ENCODE assay signal across 9 cellular contexts in the genomic region with DNA sequence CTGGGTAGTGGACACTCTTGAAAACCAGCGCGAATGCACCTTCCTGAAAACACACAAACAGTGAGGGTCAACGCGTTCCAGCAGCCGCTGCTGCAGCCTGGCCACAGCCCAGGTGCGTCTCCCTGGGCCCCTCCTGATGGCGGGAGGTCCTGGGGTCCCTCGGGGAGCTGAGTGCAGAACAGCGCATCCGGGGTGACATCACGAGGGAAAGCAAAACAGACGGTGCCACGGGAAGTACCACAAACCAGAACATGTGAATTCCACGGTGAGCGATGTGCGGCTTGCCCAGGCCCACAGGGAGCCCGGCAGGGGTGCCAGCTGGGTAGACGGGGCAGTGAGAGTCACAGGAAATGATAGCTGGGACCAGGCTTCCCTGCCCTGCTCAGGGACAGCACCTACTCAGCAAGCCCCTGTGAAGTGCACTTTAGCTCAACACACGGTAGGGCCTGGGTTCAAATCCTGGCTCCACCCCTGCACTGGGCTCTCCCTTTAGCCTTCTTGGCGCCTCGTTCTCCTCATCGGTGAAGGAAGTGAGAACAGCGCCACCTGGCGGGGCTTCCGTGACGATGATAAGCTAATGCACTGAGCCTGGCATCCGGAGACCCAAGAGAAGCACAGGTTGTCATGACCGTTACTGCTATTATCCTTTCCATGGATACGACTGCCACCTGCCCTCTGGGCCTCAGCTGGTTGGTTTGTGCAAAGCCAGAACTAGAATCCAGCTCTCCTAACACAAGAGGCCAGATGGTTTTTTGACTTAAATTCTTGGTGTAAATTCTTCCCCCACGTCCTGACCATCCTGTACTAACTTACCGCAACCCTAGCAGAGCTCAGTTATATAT. TPM values are rescaled to one million over a fixed set of nuclear protein-coding genes. Genes with fewer than 3 reads are reported as not detected.
A peak's percentile ranks its signal among the peaks of the same experiment; 100 is the strongest.
DNase-seq lines count a peak whose midpoint lies in the region; ATAC-seq, FAIRE-seq and TF ChIP-seq lines count a peak whose summit lies in the region.
"Had no signal": no experiment of that assay in that cellular context is flagged by ENCODE, and none has a peak within 500 bp of the region (broad histone marks: within the 10 kb centered on the region; RNA-seq: fewer than 3 reads in every experiment).

No MANE protein-coding gene starts in this region.

- H3K27me3 Mint-ChIP-seq in central memory CD8-positive, alpha-beta T cell: peaks cover 8% of the 10 kb centered on the region

- H3K9me3 Mint-ChIP-seq in central memory CD8-positive, alpha-beta T cell: no peaks in the 10 kb centered on the region
- H3K9me3 Mint-ChIP-seq: stimulated activated naive CD8-positive, alpha-beta T cell treated with anti-CD3 and anti-CD28 coated beads, Interleukin-15, Interleukin-2, amounts not matched to agents 100 ng/mL and 50 ng/mL, for 24 hours had no signal

- BruUV-seq in HepG2 (replicated peaks; lab: Mats Ljungman, UMichigan): no TSS peak

- TF ChIP-seq POLR2A in HepG2 (IDR thresholded peaks at IDR 0.05; ENCODE audit: insufficient read depth in 1 of 2, low read depth in 2 of 2, low read length in 2 of 2): no peak

- H3K36me3 Mint-ChIP-seq in central memory CD8-positive, alpha-beta T cell (ENCODE audit: insufficient read depth): peaks cover 6% of the 10 kb centered on the region

- intact Hi-C loops in HepG2 (cut with micrococcal nuclease; ENCODE audit: unreplicated experiment): loop anchor here (1.0 to 10.0 kb wide), 3 partner anchors 35 to 204 kb away; no protein-coding TSS in a partner anchor

- DNase-seq in NCI-H1436 (lab: John Stamatoyannopoulos, UW) (peak; percentile 37), NCI-H1436 treated with DMSO at 0.1 percent for 48 hours (lab: John Stamatoyannopoulos, UW) (no peak), NCI-H226 (peak; percentile 56), HepG2 (ENCODE audit: low spot score) (peak; percentile 74)
- peak; percentile 74 for DNase-seq in activated CD4-positive, alpha-beta T cell treated with anti-CD3 and anti-CD28 coated beads for 1 hour
- DNase-seq in central memory CD8-positive, alpha-beta T cell (ENCODE audit: low spot score in 2 of 2): peak; percentile 68 to 80
- DNase-seq in stimulated activated CD4-positive, alpha-beta T cell treated with anti-CD3 and anti-CD28 coated beads, TNF-alpha, amount 100 ng/mL, for 48 hours (ENCODE audit: low read depth in 3 of 3): peak; percentile 73 to 80 (median 75)

- no peak overlapping the region for H3K9ac ChIP-seq in HepG2 (ENCODE audit: insufficient read depth, low read depth, low read length)

- no peak overlapping the region for H2AFZ ChIP-seq in HepG2 (ENCODE audit: low read length)

- H3K4me3 Mint-ChIP-seq in central memory CD8-positive, alpha-beta T cell: no peak overlapping the region
- H3K4me3 Mint-ChIP-seq: stimulated activated naive CD8-positive, alpha-beta T cell treated with anti-CD3 and anti-CD28 coated beads, Interleukin-15, Interleukin-2, amounts not matched to agents 100 ng/mL and 50 ng/mL, for 24 hours had no signal

- H3K36me3 ChIP-seq in HepG2 (replicated peaks in 1 of 2; ENCODE audit: control insufficient read depth in 1 of 2, insufficient read depth in 2 of 2, low read length in 2 of 2): no peaks in the 10 kb centered on the region

- in situ Hi-C loops in HepG2 (cut with HindIII; ENCODE audit: extremely low pct_ligation_motif_present, low pct_unique_long_range_greater_than_20kb): loop anchor here (5.0 to 10.0 kb wide), 2 partner anchors 36 to 124 kb away; a partner anchor contains a TSS

- no peak for TF ChIP-seq EP300 in HepG2 (IDR thresholded peaks at IDR 0.05; ENCODE audit: low read depth in 2 of 2, low read length in 2 of 2)
- no peak for TF ChIP-seq EP300 in HepG2 (CRISPR knock-in tag; IDR thresholded peaks at IDR 0.05; ENCODE audit: borderline replicate concordance)

- 42% methylated on average over 12 of the region's 31 CpGs for WGBS in HepG2 (ENCODE audit: low lambda C conversion rate)

- peak; percentile 61; the same call in 1 of the 2 replicates for TF ChIP-seq RAD21 in HepG2 (CRISPR knock-in tag; IDR thresholded peaks at IDR 0.05)

- no peaks in the 10 kb centered on the region for H4K20me1 ChIP-seq in HepG2 (ENCODE audit: insufficient read depth, low read length)

- H3K9me3 ChIP-seq in HepG2 (ENCODE audit: low read length): no peaks in the 10 kb centered on the region

- 0 out of 2 replicates have a peak, but pooled peaks cover 8% of the 10 kb centered on the region for H3K4me1 ChIP-seq in HepG2 (ENCODE audit: insufficient read depth, low read length)

- H3K27ac Mint-ChIP-seq in central memory CD8-positive, alpha-beta T cell (ENCODE audit: low read depth): no peak overlapping the region
- H3K27ac Mint-ChIP-seq: stimulated activated naive CD8-positive, alpha-beta T cell treated with anti-CD3 and anti-CD28 coated beads, Interleukin-15, Interleukin-2, amounts not matched to agents 100 ng/mL and 50 ng/mL, for 24 hours had no signal

- no peak overlapping the region for H3K4me3 ChIP-seq in HepG2 (replicated peaks in 1 of 3; ENCODE audit: insufficient read depth in 1 of 3, low read depth in 2 of 3, low read length in 3 of 3)

- peak; percentile 91 for TF ChIP-seq CTCF in HepG2 (CRISPR knock-in tag; IDR thresholded peaks at IDR 0.05)

- no peaks in the 10 kb centered on the region for H3K4me1 Mint-ChIP-seq in central memory CD8-positive, alpha-beta T cell

- FAIRE-seq in HepG2 (lab: Jason Lieb, UNC): peak; percentile 64

- peaks cover 3 to 25% of the 10 kb centered on the region in 2 experiments; a peak in 4 of 5 replicates for H3K27me3 ChIP-seq in HepG2 (ENCODE audit: control insufficient read depth in 1 of 2, insufficient read depth in 2 of 2, low read length in 2 of 2)

- CTCF ChIA-PET in HepG2 (lab: Yijun Ruan, JAX; ENCODE audit: low intra/inter-chr PET ratio, low total read pairs): interaction anchor here (0.8 to 3.0 kb wide), 3 partner anchors 13 to 212 kb away, joined by 4 to 26 read pairs (median 7); no protein-coding TSS in a partner anchor

- POLR2A ChIA-PET in HepG2 (lab: Yijun Ruan, JAX): interaction anchor here (1.0 kb wide), 1 partner anchor 14 kb away, joined by 5 read pairs; no protein-coding TSS in a partner anchor

- no peak overlapping the region for H3K4me2 ChIP-seq in HepG2 (ENCODE audit: low read depth, low read length)

- no peak overlapping the region for H3K27ac ChIP-seq in HepG2 (ENCODE audit: extremely low read length, insufficient read depth, low read length)

- ATAC-seq in HG03064 (IDR thresholded peaks at IDR 0.05; ENCODE audit: low read depth, unreplicated experiment) (peak; percentile 69), HepG2 (peak; percentile 89)
- ATAC-seq in central memory CD8-positive, alpha-beta T cell (replicated peaks; ENCODE audit: extremely low read depth, poor library complexity, severe bottlenecking): peak; percentile 93

- no peaks in the 10 kb centered on the region for H3K79me2 ChIP-seq in HepG2 (ENCODE audit: insufficient read depth, low read length)

TF ChIP-seq in HepG2, 621 proteins besides CTCF, POLR2A, EP300 and RAD21 (continues in another document):
- no peak for TF ChIP-seq THAP11 (CRISPR knock-in tag; IDR thresholded peaks at IDR 0.05)

RNA-seq across cellular contexts. Expression of a gene that starts 24.6 kb away (rescaled TPM):
- 0.10 and 0.18 TPM in 2 replicates for total RNA-seq in HepG2 (2016; rRNA removed; fragmentation: Illumina TruSeq; extraction: Trizol)
- total RNA-seq in HepG2 (2016; cell fraction: cytosol; rRNA removed; fragmentation: Illumina TruSeq; extraction: Trizol; ENCODE audit: low read depth): not detected in 2 replicates
- 0.10 and 0.13 TPM in 2 replicates for total RNA-seq in HepG2 (2016; cell fraction: insoluble cytoplasmic fraction; rRNA removed; fragmentation: Illumina TruSeq; extraction: Trizol)
- 0.06 TPM in 1 of 2 replicates, not detected in the other for total RNA-seq in HepG2 (2016; cell fraction: membrane; rRNA removed; fragmentation: Illumina TruSeq; extraction: Trizol)
- total RNA-seq in HepG2 (2016; cell fraction: nucleus; rRNA removed; fragmentation: Illumina TruSeq; extraction: Trizol): not detected in 2 replicates
- 0.09 and 0.18 TPM in 2 replicates for polyA plus RNA-seq in HepG2 (2011; rRNA removed)
- 0.08 and 0.12 TPM in 2 replicates for polyA plus RNA-seq in HepG2 (2011; cell fraction: cytosol; rRNA removed)
- polyA plus RNA-seq in HepG2 (2011; cell fraction: nucleus; rRNA removed): 0.09 and 0.10 TPM in 2 replicates
- polyA plus RNA-seq in HepG2 (2012): 0.07 and 0.11 TPM in 2 replicates
- polyA plus RNA-seq in HepG2 (2016; cell fraction: cytosol; fragmentation: Illumina TruSeq; extraction: Trizol; ENCODE audit: low read depth): 0.05 TPM in 1 of 2 replicates, not detected in the other
- polyA plus RNA-seq in HepG2 (2016; cell fraction: insoluble cytoplasmic fraction; fragmentation: Illumina TruSeq; extraction: Trizol; ENCODE audit: low read depth): 0.12 TPM in 1 of 2 replicates, not detected in the other
- not detected in 2 replicates for polyA plus RNA-seq in HepG2 (2016; cell fraction: membrane; fragmentation: Illumina TruSeq; extraction: Trizol; ENCODE audit: low read depth)
- polyA plus RNA-seq in HepG2 (2016; cell fraction: nucleus; fragmentation: Illumina TruSeq; extraction: Trizol; ENCODE audit: insufficient read depth, low read depth): not detected in 2 replicates
- polyA minus RNA-seq in HepG2 (2011; rRNA and poly(A)+ RNA removed; ENCODE audit: low replicate concordance): 4.4 TPM in 1 of 2 replicates, not detected in the other
- not detected in 2 replicates for polyA minus RNA-seq in HepG2 (2011; cell fraction: cytosol; rRNA and poly(A)+ RNA removed)
- not detected in 2 replicates for polyA minus RNA-seq in HepG2 (2011; cell fraction: nucleus; rRNA and poly(A)+ RNA removed)

RNA-seq across cellular contexts. Expression of a gene that starts 36.6 kb away (rescaled TPM):
- total RNA-seq in HepG2 (2016; rRNA removed; fragmentation: Illumina TruSeq; extraction: Trizol): 30.1 and 30.7 TPM in 2 replicates
- 62.8 and 71.5 TPM in 2 replicates for total RNA-seq in HepG2 (2016; cell fraction: cytosol; rRNA removed; fragmentation: Illumina TruSeq; extraction: Trizol; ENCODE audit: low read depth)
- total RNA-seq in HepG2 (2016; cell fraction: insoluble cytoplasmic fraction; rRNA removed; fragmentation: Illumina TruSeq; extraction: Trizol): 24.2 and 24.5 TPM in 2 replicates
- 67.1 and 68.4 TPM in 2 replicates for total RNA-seq in HepG2 (2016; cell fraction: membrane; rRNA removed; fragmentation: Illumina TruSeq; extraction: Trizol)
- 22.3 and 23.2 TPM in 2 replicates for total RNA-seq in HepG2 (2016; cell fraction: nucleus; rRNA removed; fragmentation: Illumina TruSeq; extraction: Trizol)
- 37.5 and 56.1 TPM in 2 replicates for polyA plus RNA-seq in HepG2 (2011; rRNA removed)
- 23.0 and 31.2 TPM in 2 replicates for polyA plus RNA-seq in HepG2 (2011; cell fraction: cytosol; rRNA removed)
- polyA plus RNA-seq in HepG2 (2011; cell fraction: nucleus; rRNA removed): 14.2 and 14.5 TPM in 2 replicates
- 22.2 and 23.4 TPM in 2 replicates for polyA plus RNA-seq in HepG2 (2012)
- 53.0 and 57.8 TPM in 2 replicates for polyA plus RNA-seq in HepG2 (2016; cell fraction: cytosol; fragmentation: Illumina TruSeq; extraction: Trizol; ENCODE audit: low read depth)
- polyA plus RNA-seq in HepG2 (2016; cell fraction: insoluble cytoplasmic fraction; fragmentation: Illumina TruSeq; extraction: Trizol; ENCODE audit: low read depth): 50.6 and 57.0 TPM in 2 replicates
- 82.1 and 83.4 TPM in 2 replicates for polyA plus RNA-seq in HepG2 (2016; cell fraction: membrane; fragmentation: Illumina TruSeq; extraction: Trizol; ENCODE audit: low read depth)
- 52.9 and 54.2 TPM in 2 replicates for polyA plus RNA-seq in HepG2 (2016; cell fraction: nucleus; fragmentation: Illumina TruSeq; extraction: Trizol; ENCODE audit: insufficient read depth, low read depth)
- polyA minus RNA-seq in HepG2 (2011; rRNA and poly(A)+ RNA removed; ENCODE audit: low replicate concordance): 51.3 and 98.7 TPM in 2 replicates
- 21.4 and 22.1 TPM in 2 replicates for polyA minus RNA-seq in HepG2 (2011; cell fraction: cytosol; rRNA and poly(A)+ RNA removed)
- polyA minus RNA-seq in HepG2 (2011; cell fraction: nucleus; rRNA and poly(A)+ RNA removed): 25.0 and 26.0 TPM in 2 replicates
